Comparison of ENCODE assay signal across 22 cellular contexts in the genomic region with DNA sequence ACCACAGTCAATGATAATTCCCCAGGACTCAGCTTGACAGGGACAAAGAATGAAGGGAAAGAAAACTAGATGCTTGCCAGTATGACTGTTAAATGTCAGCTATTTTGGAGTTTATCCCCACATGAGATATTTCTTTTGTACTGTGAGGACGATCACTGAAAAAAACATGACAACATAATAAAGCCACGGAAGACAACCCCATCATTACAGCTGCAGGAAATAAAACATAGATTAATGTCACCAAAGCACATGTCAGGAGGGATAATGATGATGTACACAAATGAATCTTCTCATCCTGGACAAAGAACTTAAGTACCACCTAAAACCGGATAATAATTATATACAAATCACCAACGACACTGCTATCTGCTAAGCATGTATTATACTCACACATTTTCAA.
"Had no signal": no experiment of that assay in that cellular context is flagged by ENCODE, and none has a peak within 500 bp of the region (broad histone marks: within the 10 kb centered on the region; RNA-seq: fewer than 3 reads in every experiment).

No MANE protein-coding gene starts in this region.

- H3K27ac Mint-ChIP-seq: activated CD4-positive, alpha-beta memory T cell treated with anti-CD3 and anti-CD28 coated beads for 36 hours; activated naive CD8-positive, alpha-beta T cell treated with anti-CD3 and anti-CD28 coated beads for 36 hours; neural progenitor cell; stimulated activated naive CD8-positive, alpha-beta T cell treated with anti-CD3 and anti-CD28 coated beads, Interleukin-15, Interleukin-2, amounts not matched to agents 100 ng/mL and 50 ng/mL, for 24 hours had no signal

- FAIRE-seq: bronchial epithelial cell had no signal

- ATAC-seq: gastroesophageal sphincter; naive thymus-derived CD4-positive, alpha-beta T cell; psoas muscle had no signal

- H3K27ac ChIP-seq: colonic mucosa, dorsolateral prefrontal cortex, gastroesophageal sphincter, left ventricle myocardium inferior, neural progenitor cell, ovary, psoas muscle, tibial artery had no signal

- H3K4me3 Mint-ChIP-seq: activated CD4-positive, alpha-beta memory T cell treated with anti-CD3 and anti-CD28 coated beads for 36 hours; activated naive CD8-positive, alpha-beta T cell treated with anti-CD3 and anti-CD28 coated beads for 36 hours; naive thymus-derived CD4-positive, alpha-beta T cell; neural progenitor cell; stimulated activated naive CD8-positive, alpha-beta T cell treated with anti-CD3 and anti-CD28 coated beads, Interleukin-15, Interleukin-2, amounts not matched to agents 100 ng/mL and 50 ng/mL, for 24 hours had no signal

- H3K27me3 Mint-ChIP-seq: activated naive CD8-positive, alpha-beta T cell treated with anti-CD3 and anti-CD28 coated beads for 36 hours; stimulated activated naive CD8-positive, alpha-beta T cell treated with anti-CD3 and anti-CD28 coated beads, Interleukin-15, Interleukin-2, amounts not matched to agents 100 ng/mL and 50 ng/mL, for 24 hours had no signal

- H3K9me3 Mint-ChIP-seq: activated CD4-positive, alpha-beta memory T cell treated with anti-CD3 and anti-CD28 coated beads for 36 hours had no signal

- H3K27me3 ChIP-seq: colonic mucosa, gastroesophageal sphincter, neural progenitor cell, ovary, tibial artery had no signal

- DNase-seq: activated CD4-positive, alpha-beta memory T cell treated with anti-CD3 and anti-CD28 coated beads for 36 hours; activated CD4-positive, alpha-beta T cell treated with anti-CD3 and anti-CD28 coated beads for 48 hours; activated CD4-positive, CD25-positive, alpha-beta regulatory T cell; activated naive CD4-positive, alpha-beta T cell treated with Interleukin-2 at 50 U/mL for 16 hours; activated naive CD8-positive, alpha-beta T cell treated with anti-CD3 and anti-CD28 coated beads for 36 hours; activated T-cell treated with anti-CD3 and anti-CD28 coated beads, Interleukin-2, amount 50 U/mL, for 48 hours; colonic mucosa; dorsolateral prefrontal cortex; head of caudate nucleus; hypothalamus; left ventricle myocardium inferior; naive thymus-derived CD4-positive, alpha-beta T cell; ovary; psoas muscle; right cardiac atrium; stimulated activated CD4-positive, alpha-beta T cell treated with anti-CD3 and anti-CD28 coated beads, Interleukin-4, amount 100 ng/mL, for 4 hours; substantia nigra; tibial artery had no signal

- H3K4me3 ChIP-seq: colonic mucosa, dorsolateral prefrontal cortex, gastroesophageal sphincter, left ventricle myocardium inferior, neural progenitor cell, ovary, psoas muscle, tibial artery had no signal

- H3K36me3 ChIP-seq: colonic mucosa, gastroesophageal sphincter, left ventricle myocardium inferior, neural progenitor cell, ovary, tibial artery had no signal

- H3K36me3 Mint-ChIP-seq: activated CD4-positive, alpha-beta memory T cell treated with anti-CD3 and anti-CD28 coated beads for 36 hours had no signal

- H3K9me3 ChIP-seq: colonic mucosa, gastroesophageal sphincter, left ventricle myocardium inferior, ovary, psoas muscle, tibial artery had no signal

- H3K4me1 ChIP-seq: colonic mucosa, gastroesophageal sphincter, left ventricle myocardium inferior, psoas muscle, tibial artery had no signal
